8 cellular contexts compared by ENCODE assay signal in genomic region chr1:241485554-241485992, GRCh38. TPM values are rescaled to one million over a fixed set of nuclear protein-coding genes. Genes with fewer than 3 reads are reported as not detected.
DNase-seq lines count a peak whose midpoint lies in the region; ATAC-seq and TF ChIP-seq lines count a peak whose summit lies in the region.

No MANE protein-coding gene starts in this region.

- peak in 1 of 2 donors; percentile 27 for TF ChIP-seq CTCF in right atrium auricular region (IDR thresholded peaks at IDR 0.05)

- no peaks in the 10 kb centered on the region for H3K9me3 Mint-ChIP-seq in activated T-helper 1 cell treated with anti-CD3 and anti-CD28 coated beads, Interleukin-12 subunit alpha, Interleukin-12 subunit beta, Interleukin-2, Interleukin-4 antibody, amounts not matched to agents 30 ng/mL and 10 ng/mL and 1 ng/mL, durations not matched to agents 14 hours and 24 hours and 36 hours

- H3K36me3 Mint-ChIP-seq in activated T-helper 1 cell treated with anti-CD3 and anti-CD28 coated beads, Interleukin-12 subunit alpha, Interleukin-12 subunit beta, Interleukin-2, Interleukin-4 antibody, amounts not matched to agents 30 ng/mL and 10 ng/mL and 1 ng/mL, durations not matched to agents 14 hours and 24 hours and 36 hours (ENCODE audit: low read depth), result no peaks in the 10 kb centered on the region

- no peaks in the 10 kb centered on the region for H3K9me3 ChIP-seq in right atrium auricular region

- no peak overlapping the region for H3K4me3 Mint-ChIP-seq in activated T-helper 1 cell treated with anti-CD3 and anti-CD28 coated beads, Interleukin-12 subunit alpha, Interleukin-12 subunit beta, Interleukin-2, Interleukin-4 antibody, amounts not matched to agents 30 ng/mL and 10 ng/mL and 1 ng/mL, durations not matched to agents 14 hours and 24 hours and 36 hours

- H3K4me1 Mint-ChIP-seq in activated T-helper 1 cell treated with anti-CD3 and anti-CD28 coated beads, Interleukin-12 subunit alpha, Interleukin-12 subunit beta, Interleukin-2, Interleukin-4 antibody, amounts not matched to agents 30 ng/mL and 10 ng/mL and 1 ng/mL, durations not matched to agents 14 hours and 24 hours and 36 hours (ENCODE audit: low read depth), result no peaks in the 10 kb centered on the region

- H3K4me1 ChIP-seq in right atrium auricular region, result no peaks in the 10 kb centered on the region

- no peaks in the 10 kb centered on the region for H3K36me3 ChIP-seq in right atrium auricular region

- DNase-seq in ELF-1 (ENCODE audit: low read depth, low spot score) (peak; percentile 17), RPMI7951 (ENCODE audit: low read depth) (peak; percentile 32), iPS-NIHi7 (ENCODE audit: extremely low spot score) (peak; percentile 41), T1000 (lab: John Stamatoyannopoulos, UW) (no peak), right atrium auricular region (ENCODE audit: low spot score) (no peak)
- no peak for DNase-seq in activated T-helper 1 cell treated with anti-CD3 and anti-CD28 coated beads, Interleukin-12 subunit alpha, Interleukin-12 subunit beta, Interleukin-2, Interleukin-4 antibody, amounts not matched to agents 30 ng/mL and 10 ng/mL and 1 ng/mL, durations not matched to agents 14 hours and 24 hours and 36 hours (ENCODE audit: low spot score)

- H3K27me3 Mint-ChIP-seq in activated T-helper 1 cell treated with anti-CD3 and anti-CD28 coated beads, Interleukin-12 subunit alpha, Interleukin-12 subunit beta, Interleukin-2, Interleukin-4 antibody, amounts not matched to agents 30 ng/mL and 10 ng/mL and 1 ng/mL, durations not matched to agents 14 hours and 24 hours and 36 hours (ENCODE audit: insufficient read depth), result no peaks in the 10 kb centered on the region

- no peak overlapping the region for H3K27ac Mint-ChIP-seq in activated T-helper 1 cell treated with anti-CD3 and anti-CD28 coated beads, Interleukin-12 subunit alpha, Interleukin-12 subunit beta, Interleukin-2, Interleukin-4 antibody, amounts not matched to agents 30 ng/mL and 10 ng/mL and 1 ng/mL, durations not matched to agents 14 hours and 24 hours and 36 hours

- ATAC-seq in GM19467 (IDR thresholded peaks at IDR 0.05; ENCODE audit: unreplicated experiment) (peak; percentile 54), HG03432 (IDR thresholded peaks at IDR 0.05; ENCODE audit: unreplicated experiment) (peak; percentile 73)

- H3K27ac ChIP-seq in right atrium auricular region, result no peak overlapping the region

- no peak overlapping the region for H3K4me3 ChIP-seq in right atrium auricular region

- intact Hi-C loops in activated T-helper 1 cell treated with anti-CD3 and anti-CD28 coated beads, Interleukin-12 subunit alpha, Interleukin-12 subunit beta, Interleukin-2, Interleukin-4 antibody, amounts not matched to agents 30 ng/mL and 10 ng/mL and 1 ng/mL, durations not matched to agents 14 hours and 24 hours and 36 hours (cut with micrococcal nuclease), result no loop called here

- no peaks in the 10 kb centered on the region for H3K27me3 ChIP-seq in right atrium auricular region

RNA-seq across cellular contexts. Expression of gene FH, which starts 34.0 kb away (rescaled TPM):
- total RNA-seq in RPMI7951 (2014; rRNA removed; shearing (Covaris generic)), result 84.7 and 87.0 TPM in 2 replicates
- 94.5 and 101 TPM in 2 replicates for total RNA-seq in activated T-helper 1 cell treated with anti-CD3 and anti-CD28 coated beads, Interleukin-12 subunit alpha, Interleukin-12 subunit beta, Interleukin-2, Interleukin-4 antibody, amounts not matched to agents 30 ng/mL and 10 ng/mL and 1 ng/mL, durations not matched to agents 14 hours and 24 hours and 36 hours
- total RNA-seq in right atrium auricular region, result 100 to 1,000 TPM; 104 to 170 TPM

RNA-seq across cellular contexts. Expression of gene KMO, which starts 46.6 kb away (rescaled TPM):
- 0.60 and 1.3 TPM in 2 replicates for total RNA-seq in RPMI7951 (2014; rRNA removed; shearing (Covaris generic))
- not detected in 2 replicates for total RNA-seq in activated T-helper 1 cell treated with anti-CD3 and anti-CD28 coated beads, Interleukin-12 subunit alpha, Interleukin-12 subunit beta, Interleukin-2, Interleukin-4 antibody, amounts not matched to agents 30 ng/mL and 10 ng/mL and 1 ng/mL, durations not matched to agents 14 hours and 24 hours and 36 hours
- total RNA-seq in right atrium auricular region, result under 1 TPM; 0.35 to 0.37 TPM

Comparison
In these comparisons a context has a peak if more than half of its experiments do, and no peak if none do; other contexts are left out.
1. DNase-seq: peak in ELF-1 (single experiment), RPMI7951 (single experiment) and iPS-NIHi7 (single experiment); none in T1000 (single experiment), activated T-helper 1 cell treated with anti-CD3 and anti-CD28 coated beads, Interleukin-12 subunit alpha, Interleukin-12 subunit beta, Interleukin-2, Interleukin-4 antibody, amounts not matched to agents 30 ng/mL and 10 ng/mL and 1 ng/mL, durations not matched to agents 14 hours and 24 hours and 36 hours (single experiment) and right atrium auricular region (single experiment).